10 cellular contexts compared by ENCODE assay signal in the genomic region with DNA sequence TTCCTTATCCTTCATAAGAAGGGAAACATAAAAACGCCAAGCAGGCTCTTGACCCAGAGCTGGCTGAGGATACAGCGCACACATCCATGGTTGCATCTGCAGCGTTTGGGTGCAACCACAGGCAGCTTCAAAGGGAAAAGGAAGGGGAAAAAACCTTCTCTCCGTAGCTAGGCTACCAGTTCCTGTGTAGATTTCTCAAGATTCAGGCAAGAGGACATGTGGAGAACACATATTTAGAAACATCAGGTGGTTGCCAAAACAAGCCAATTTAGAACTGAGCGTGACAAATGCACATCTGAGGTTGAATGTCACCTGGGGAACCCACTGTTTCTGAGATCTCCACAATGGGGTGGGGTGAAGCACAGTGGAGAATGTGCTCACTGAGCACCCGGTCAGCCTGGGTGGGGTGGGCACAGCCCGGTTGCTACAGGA.
DNase-seq lines count a peak whose midpoint lies in the region; ATAC-seq, FAIRE-seq and TF ChIP-seq lines count a peak whose summit lies in the region.
"Had no signal": no experiment of that assay in that cellular context is flagged by ENCODE, and none has a peak within 500 bp of the region (broad histone marks: within the 10 kb centered on the region; RNA-seq: fewer than 3 reads in every experiment).

No MANE protein-coding gene starts in this region.

- DNase-seq in HepG2 (ENCODE audit: low spot score): no peak
- DNase-seq in T follicular helper cell (ENCODE audit: low read depth): peak; percentile 7
- peak; percentile 19 for DNase-seq in endothelial cell (ENCODE audit: low spot score)
- DNase-seq in upper lobe of right lung: no peak
- no peak for DNase-seq in substantia nigra (lab: John Stamatoyannopoulos, UW)
- no peak for DNase-seq in cerebellum (ENCODE audit: low spot score)
- no peak for DNase-seq in OCI-LY7 (ENCODE audit: low spot score)
- DNase-seq: erythroblast, NCI-H2171 treated with DMSO at 0.1 percent for 48 hours had no signal

- H3K27me3 ChIP-seq in liver (ENCODE audit: control insufficient read depth in 4 of 4, insufficient read depth in 4 of 4, low read length in 3 of 4): no peaks in the 10 kb centered on the region
- no peaks in the 10 kb centered on the region for H3K27me3 ChIP-seq in HepG2 (ENCODE audit: control insufficient read depth in 1 of 2, insufficient read depth in 2 of 2, low read length in 2 of 2)
- no peaks in the 10 kb centered on the region for H3K27me3 ChIP-seq in upper lobe of right lung

- CTCF ChIA-PET in HepG2 (lab: Yijun Ruan, JAX; ENCODE audit: low intra/inter-chr PET ratio, low total read pairs): no interaction called here
- CTCF ChIA-PET in OCI-LY7 (lab: Charles Lee; ENCODE audit: unreplicated experiment): no interaction called here

- H3K9ac ChIP-seq in liver (ENCODE audit: low read depth in 1 of 2, low read length in 2 of 2) (no peak overlapping the region), HepG2 (ENCODE audit: insufficient read depth, low read depth, low read length) (no peak overlapping the region)

- peak overlapping the region; percentile 99 for H3K27ac Mint-ChIP-seq in endothelial cell (ENCODE audit: unreplicated experiment)

- BruUV-seq in HepG2 (replicated peaks; lab: Mats Ljungman, UMichigan) (no TSS peak), OCI-LY7 (replicated peaks; lab: Mats Ljungman, UMichigan) (no TSS peak)

- H3K36me3 Mint-ChIP-seq in endothelial cell (ENCODE audit: low read depth, unreplicated experiment): no peaks in the 10 kb centered on the region

- TF ChIP-seq POLR2A in HepG2 (IDR thresholded peaks at IDR 0.05; ENCODE audit: insufficient read depth in 1 of 2, low read depth in 2 of 2, low read length in 2 of 2): no peak

- no peaks in the 10 kb centered on the region for H3K4me1 ChIP-seq in liver (ENCODE audit: control insufficient read depth in 4 of 4, insufficient read depth in 4 of 4, low read length in 3 of 4)
- H3K4me1 ChIP-seq in HepG2 (ENCODE audit: insufficient read depth, low read length): no peaks in the 10 kb centered on the region
- peaks cover 23% of the 10 kb centered on the region for H3K4me1 ChIP-seq in upper lobe of right lung
- H3K4me1 ChIP-seq in OCI-LY7 (ENCODE audit: insufficient read depth, low read length, poor library complexity, severe bottlenecking): no peaks in the 10 kb centered on the region

- ATAC-seq in HepG2 (no peak), upper lobe of right lung (peak; percentile 29)

- H3K4me3 ChIP-seq in liver (ENCODE audit: low read depth in 1 of 3, low read length in 3 of 3) (no peak overlapping the region), HepG2 (replicated peaks in 1 of 3; ENCODE audit: insufficient read depth in 1 of 3, low read depth in 2 of 3, low read length in 3 of 3) (no peak overlapping the region), upper lobe of right lung (no peak overlapping the region), OCI-LY7 (ENCODE audit: low read depth, low read length, poor library complexity, severe bottlenecking) (no peak overlapping the region)

- no peaks in the 10 kb centered on the region for H3K9me2 ChIP-seq in OCI-LY7 (ENCODE audit: insufficient read depth, low read length)

- intact Hi-C loops in HepG2 (cut with micrococcal nuclease; ENCODE audit: unreplicated experiment): no loop called here
- intact Hi-C loops in upper lobe of right lung (cut with DNase I): no loop called here
- intact Hi-C loops in OCI-LY7 (cut with micrococcal nuclease; ENCODE audit: unreplicated experiment): no loop called here

- H3K27me3 Mint-ChIP-seq in endothelial cell (ENCODE audit: unreplicated experiment): peaks cover 4% of the 10 kb centered on the region

- H4K20me1 ChIP-seq in HepG2 (ENCODE audit: insufficient read depth, low read length) (no peaks in the 10 kb centered on the region), OCI-LY7 (ENCODE audit: insufficient read depth, low read length) (no peaks in the 10 kb centered on the region)

- H2AFZ ChIP-seq in HepG2 (ENCODE audit: low read length) (no peak overlapping the region), OCI-LY7 (ENCODE audit: low read length) (no peak overlapping the region)

- TF ChIP-seq RAD21 in liver (IDR thresholded peaks at IDR 0.05) (no peak), HepG2 (CRISPR knock-in tag; IDR thresholded peaks at IDR 0.05) (no peak)

- WGBS in liver: 67% methylated on average over 7 of the region's 7 CpGs
- 26% methylated on average over 7 of the region's 7 CpGs for WGBS in HepG2 (ENCODE audit: low lambda C conversion rate)

- peaks cover 15% of the 10 kb centered on the region for H3K4me1 Mint-ChIP-seq in endothelial cell (ENCODE audit: unreplicated experiment)

- H3K27ac ChIP-seq in liver (ENCODE audit: low read depth in 1 of 2, low read length in 2 of 2): no peak overlapping the region
- no peak overlapping the region for H3K27ac ChIP-seq in HepG2 (ENCODE audit: extremely low read length, insufficient read depth, low read length)
- H3K27ac ChIP-seq in upper lobe of right lung: peak overlapping the region; percentile 30
- no peak overlapping the region for H3K27ac ChIP-seq in substantia nigra (ENCODE audit: low read depth, low read length, poor library complexity, severe bottlenecking)
- no peak overlapping the region for H3K27ac ChIP-seq in OCI-LY7 (ENCODE audit: low read depth, low read length, poor library complexity, severe bottlenecking)

- H3K79me2 ChIP-seq in HepG2 (ENCODE audit: insufficient read depth, low read length): no peaks in the 10 kb centered on the region
- no peaks in the 10 kb centered on the region for H3K79me2 ChIP-seq in OCI-LY7 (ENCODE audit: insufficient read depth, low read depth, low read length)

- H3K4me3 Mint-ChIP-seq in endothelial cell (ENCODE audit: unreplicated experiment): peak overlapping the region; percentile 70

- POLR2A ChIA-PET in HepG2 (lab: Yijun Ruan, JAX): no interaction called here
- POLR2A ChIA-PET in OCI-LY7 (lab: Charles Lee): interaction anchor here (0.6 to 1.0 kb wide), 2 partner anchors 8 to 354 kb away, joined by 3 read pairs; no protein-coding TSS in a partner anchor

- no peak overlapping the region for H3K4me2 ChIP-seq in HepG2 (ENCODE audit: low read depth, low read length)
- H3K4me2 ChIP-seq in OCI-LY7 (ENCODE audit: low read length): no peak overlapping the region

- H3K9me3 ChIP-seq in liver (ENCODE audit: control insufficient read depth in 4 of 4, low read length in 3 of 4) (no peaks in the 10 kb centered on the region), HepG2 (ENCODE audit: low read length) (no peaks in the 10 kb centered on the region), upper lobe of right lung (no peaks in the 10 kb centered on the region), OCI-LY7 (ENCODE audit: low read length) (no peaks in the 10 kb centered on the region)

- no peaks in the 10 kb centered on the region for H3K36me3 ChIP-seq in liver (ENCODE audit: control insufficient read depth in 4 of 4, insufficient read depth in 3 of 4, low read depth in 1 of 4, low read length in 3 of 4)
- H3K36me3 ChIP-seq in HepG2 (replicated peaks in 1 of 2; ENCODE audit: control insufficient read depth in 1 of 2, insufficient read depth in 2 of 2, low read length in 2 of 2): no peaks in the 10 kb centered on the region
- H3K36me3 ChIP-seq in upper lobe of right lung: no peaks in the 10 kb centered on the region
- no peaks in the 10 kb centered on the region for H3K36me3 ChIP-seq in OCI-LY7 (ENCODE audit: insufficient read depth, low read length)

- in situ Hi-C loops in HepG2 (cut with HindIII; ENCODE audit: extremely low pct_ligation_motif_present, low pct_unique_long_range_greater_than_20kb): no loop called here

- no peak for FAIRE-seq in HepG2 (lab: Jason Lieb, UNC)

- TF ChIP-seq CTCF in liver (IDR thresholded peaks at IDR 0.05; ENCODE audit: low read depth, low read length, missing input control) (no peak), HepG2 (CRISPR knock-in tag; IDR thresholded peaks at IDR 0.05) (no peak), endothelial cell (IDR thresholded peaks at IDR 0.05; ENCODE audit: unreplicated experiment) (no peak), upper lobe of right lung (IDR thresholded peaks at IDR 0.05) (no peak), OCI-LY7 (conservative IDR thresholded peaks at IDR 0.05; ENCODE audit: low read length) (no peak)

- H3K9me3 Mint-ChIP-seq in endothelial cell (ENCODE audit: unreplicated experiment): no peaks in the 10 kb centered on the region

- TF ChIP-seq EP300 in HepG2 (IDR thresholded peaks at IDR 0.05; ENCODE audit: low read depth in 2 of 2, low read length in 2 of 2) (no peak), HepG2 (CRISPR knock-in tag; IDR thresholded peaks at IDR 0.05; ENCODE audit: borderline replicate concordance) (no peak)

TF ChIP-seq in liver, 16 proteins besides CTCF, POLR2A, EP300 and RAD21 (continues in another document):
- TF ChIP-seq FOXA1 (IDR thresholded peaks at IDR 0.05) (no peak), TAF1 (conservative IDR thresholded peaks at IDR 0.05) (no peak), ATF3 (IDR thresholded peaks at IDR 0.05) (no peak), NR2F2 (IDR thresholded peaks at IDR 0.05) (peak; percentile 24)

TF ChIP-seq in HepG2, 621 proteins besides CTCF, POLR2A, EP300 and RAD21:
- TF ChIP-seq ERF (CRISPR knock-in tag; IDR thresholded peaks at IDR 0.05) (no peak), ZNF441 (CRISPR knock-in tag; IDR thresholded peaks at IDR 0.05; ENCODE audit: borderline replicate concordance) (no peak), MXD4 (CRISPR knock-in tag; IDR thresholded peaks at IDR 0.05) (no peak), ZNF12 (CRISPR knock-in tag; IDR thresholded peaks at IDR 0.05) (no peak), FOXK2 (IDR thresholded peaks at IDR 0.05) (no peak)

Comparison
In these comparisons a context has a peak if more than half of its experiments do, and no peak if none do; other contexts are left out.
1. DNase-seq: peak in T follicular helper cell (single experiment) and endothelial cell (single experiment); none in HepG2 (single experiment), upper lobe of right lung (single experiment), substantia nigra (0 of 49), cerebellum (single experiment) and OCI-LY7 (single experiment).